ENCODE assay signal across 1 cellular context in the genomic region with DNA sequence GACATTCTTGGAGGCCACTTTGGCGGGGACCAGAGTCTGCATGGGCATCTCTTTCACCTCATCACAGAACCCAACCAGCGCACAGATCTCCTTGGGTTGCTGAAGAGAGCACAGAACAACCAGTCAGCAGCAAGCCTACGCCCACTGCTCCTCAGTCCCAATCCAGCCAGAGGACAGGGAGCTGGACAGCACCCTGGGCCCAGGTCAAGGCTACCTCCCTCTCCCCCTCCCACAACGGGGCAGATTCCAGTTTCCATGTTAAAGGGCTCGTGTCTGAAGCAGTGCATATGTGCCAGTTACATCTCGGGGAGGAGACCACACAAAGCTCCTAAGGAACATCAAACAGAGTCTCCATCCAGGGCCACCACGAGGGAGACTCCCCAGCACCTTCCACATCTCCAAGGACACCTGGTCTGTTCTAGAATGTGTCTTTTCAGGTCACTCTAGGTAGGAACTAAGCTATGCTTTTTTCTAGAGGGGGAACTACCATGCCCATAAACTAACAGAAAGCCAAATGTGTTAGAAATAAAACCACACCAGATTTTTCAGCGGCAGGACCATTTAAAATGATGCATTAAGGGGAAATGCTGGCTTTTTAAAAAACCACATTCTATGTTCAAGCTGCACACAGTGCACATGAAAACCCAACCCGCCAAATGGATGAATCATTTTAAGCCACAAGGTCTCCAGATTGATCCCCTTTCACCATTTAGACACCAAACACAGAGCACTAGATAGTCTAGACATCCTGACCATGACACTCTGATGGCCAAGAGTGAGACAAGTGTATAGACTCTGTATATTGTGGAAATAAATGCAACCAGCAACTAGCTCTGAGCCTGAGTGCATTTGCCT.
TF ChIP-seq lines count a peak whose summit lies in the region.

No MANE protein-coding gene starts in this region.

TF ChIP-seq in HEK293, 187 proteins besides CTCF, POLR2A, EP300 and RAD21 (continued from another document):
- TF ChIP-seq, protein P1, sequence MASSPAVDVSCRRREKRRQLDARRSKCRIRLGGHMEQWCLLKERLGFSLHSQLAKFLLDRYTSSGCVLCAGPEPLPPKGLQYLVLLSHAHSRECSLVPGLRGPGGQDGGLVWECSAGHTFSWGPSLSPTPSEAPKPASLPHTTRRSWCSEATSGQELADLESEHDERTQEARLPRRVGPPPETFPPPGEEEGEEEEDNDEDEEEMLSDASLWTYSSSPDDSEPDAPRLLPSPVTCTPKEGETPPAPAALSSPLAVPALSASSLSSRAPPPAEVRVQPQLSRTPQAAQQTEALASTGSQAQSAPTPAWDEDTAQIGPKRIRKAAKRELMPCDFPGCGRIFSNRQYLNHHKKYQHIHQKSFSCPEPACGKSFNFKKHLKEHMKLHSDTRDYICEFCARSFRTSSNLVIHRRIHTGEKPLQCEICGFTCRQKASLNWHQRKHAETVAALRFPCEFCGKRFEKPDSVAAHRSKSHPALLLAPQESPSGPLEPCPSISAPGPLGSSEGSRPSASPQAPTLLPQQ (tag by site-specific recombination; IDR thresholded peaks at IDR 0.05) = no peak
- TF ChIP-seq, protein P2, sequence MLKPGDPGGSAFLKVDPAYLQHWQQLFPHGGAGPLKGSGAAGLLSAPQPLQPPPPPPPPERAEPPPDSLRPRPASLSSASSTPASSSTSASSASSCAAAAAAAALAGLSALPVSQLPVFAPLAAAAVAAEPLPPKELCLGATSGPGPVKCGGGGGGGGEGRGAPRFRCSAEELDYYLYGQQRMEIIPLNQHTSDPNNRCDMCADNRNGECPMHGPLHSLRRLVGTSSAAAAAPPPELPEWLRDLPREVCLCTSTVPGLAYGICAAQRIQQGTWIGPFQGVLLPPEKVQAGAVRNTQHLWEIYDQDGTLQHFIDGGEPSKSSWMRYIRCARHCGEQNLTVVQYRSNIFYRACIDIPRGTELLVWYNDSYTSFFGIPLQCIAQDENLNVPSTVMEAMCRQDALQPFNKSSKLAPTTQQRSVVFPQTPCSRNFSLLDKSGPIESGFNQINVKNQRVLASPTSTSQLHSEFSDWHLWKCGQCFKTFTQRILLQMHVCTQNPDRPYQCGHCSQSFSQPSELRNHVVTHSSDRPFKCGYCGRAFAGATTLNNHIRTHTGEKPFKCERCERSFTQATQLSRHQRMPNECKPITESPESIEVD (tag by site-specific recombination; IDR thresholded peaks at IDR 0.05) = no peak
